Comparison of ENCODE assay signal across 1 cellular context in the genomic region with DNA sequence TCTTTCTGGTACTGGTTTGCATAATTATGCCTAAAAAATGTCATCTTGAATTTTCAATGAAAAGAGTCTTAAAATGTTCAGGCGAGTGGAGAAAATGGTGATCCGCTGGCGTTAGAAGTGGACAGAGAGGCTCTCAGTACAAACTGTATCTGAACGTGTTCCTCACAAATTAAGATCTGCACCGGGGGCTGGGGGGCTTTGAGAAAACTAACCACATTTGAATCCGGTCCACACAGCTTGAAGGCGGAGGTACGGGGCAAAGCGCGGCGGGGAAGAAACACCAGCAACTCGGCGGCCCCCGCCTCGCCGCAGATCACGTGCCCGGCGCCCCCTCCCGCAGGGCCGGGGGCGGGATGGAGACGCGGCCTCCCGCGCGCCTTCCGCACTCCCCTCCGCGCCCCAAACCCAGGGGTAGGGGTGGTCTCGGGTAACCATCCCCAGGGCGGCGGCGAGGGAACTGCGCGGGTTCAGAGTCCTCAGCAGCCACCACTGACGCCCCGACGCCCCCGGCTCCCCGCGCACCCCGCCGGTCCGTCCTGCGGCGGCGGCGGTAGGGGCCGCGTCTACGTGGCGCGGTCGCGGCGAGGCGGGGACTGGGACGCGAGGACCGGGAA.
A peak's percentile ranks its signal among the peaks of the same experiment; 100 is the strongest.
TF ChIP-seq lines count a peak whose summit lies in the region.

No MANE protein-coding gene starts in this region.

TF ChIP-seq in HepG2, 621 proteins besides CTCF, POLR2A, EP300 and RAD21 (continued from another document and continues in another):
- TF ChIP-seq, protein P1, sequence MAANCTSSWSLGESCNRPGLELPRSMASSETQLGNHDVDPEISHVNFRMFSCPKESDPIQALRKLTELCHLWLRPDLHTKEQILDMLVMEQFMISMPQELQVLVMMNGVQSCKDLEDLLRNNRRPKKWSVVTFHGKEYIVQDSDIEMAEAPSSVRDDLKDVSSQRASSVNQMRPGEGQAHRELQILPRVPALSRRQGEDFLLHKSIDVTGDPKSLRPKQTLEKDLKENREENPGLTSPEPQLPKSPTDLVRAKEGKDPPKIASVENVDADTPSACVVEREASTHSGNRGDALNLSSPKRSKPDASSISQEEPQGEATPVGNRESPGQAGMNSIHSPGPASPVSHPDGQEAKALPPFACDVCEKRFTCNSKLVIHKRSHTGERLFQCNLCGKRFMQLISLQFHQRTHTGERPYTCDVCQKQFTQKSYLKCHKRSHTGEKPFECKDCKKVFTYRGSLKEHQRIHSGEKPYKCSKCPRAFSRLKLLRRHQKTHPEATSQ (CRISPR knock-in tag; IDR thresholded peaks at IDR 0.05; ENCODE audit: borderline replicate concordance), result no peak
- TF ChIP-seq ZNF282 (IDR thresholded peaks at IDR 0.05; ENCODE audit: partially characterized antibody), result no peak
- TF ChIP-seq, protein P2, sequence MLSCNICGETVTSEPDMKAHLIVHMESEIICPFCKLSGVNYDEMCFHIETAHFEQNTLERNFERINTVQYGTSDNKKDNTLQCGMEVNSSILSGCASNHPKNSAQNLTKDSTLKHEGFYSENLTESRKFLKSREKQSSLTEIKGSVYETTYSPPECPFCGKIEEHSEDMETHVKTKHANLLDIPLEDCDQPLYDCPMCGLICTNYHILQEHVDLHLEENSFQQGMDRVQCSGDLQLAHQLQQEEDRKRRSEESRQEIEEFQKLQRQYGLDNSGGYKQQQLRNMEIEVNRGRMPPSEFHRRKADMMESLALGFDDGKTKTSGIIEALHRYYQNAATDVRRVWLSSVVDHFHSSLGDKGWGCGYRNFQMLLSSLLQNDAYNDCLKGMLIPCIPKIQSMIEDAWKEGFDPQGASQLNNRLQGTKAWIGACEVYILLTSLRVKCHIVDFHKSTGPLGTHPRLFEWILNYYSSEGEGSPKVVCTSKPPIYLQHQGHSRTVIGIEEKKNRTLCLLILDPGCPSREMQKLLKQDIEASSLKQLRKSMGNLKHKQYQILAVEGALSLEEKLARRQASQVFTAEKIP (CRISPR knock-in tag; IDR thresholded peaks at IDR 0.05; ENCODE audit: borderline replicate concordance), result no peak
- no peak for TF ChIP-seq YEATS4 (CRISPR knock-in tag; IDR thresholded peaks at IDR 0.05; ENCODE audit: borderline replicate concordance)
- TF ChIP-seq NFYC (CRISPR knock-in tag; IDR thresholded peaks at IDR 0.05), result no peak
- TF ChIP-seq JUND (CRISPR knock-in tag; IDR thresholded peaks at IDR 0.05), result no peak
- TF ChIP-seq THAP11 (CRISPR knock-in tag; IDR thresholded peaks at IDR 0.05), result 0 out of 2 replicates have a peak, but pooled peaks have one; percentile 21
- TF ChIP-seq, protein P3, sequence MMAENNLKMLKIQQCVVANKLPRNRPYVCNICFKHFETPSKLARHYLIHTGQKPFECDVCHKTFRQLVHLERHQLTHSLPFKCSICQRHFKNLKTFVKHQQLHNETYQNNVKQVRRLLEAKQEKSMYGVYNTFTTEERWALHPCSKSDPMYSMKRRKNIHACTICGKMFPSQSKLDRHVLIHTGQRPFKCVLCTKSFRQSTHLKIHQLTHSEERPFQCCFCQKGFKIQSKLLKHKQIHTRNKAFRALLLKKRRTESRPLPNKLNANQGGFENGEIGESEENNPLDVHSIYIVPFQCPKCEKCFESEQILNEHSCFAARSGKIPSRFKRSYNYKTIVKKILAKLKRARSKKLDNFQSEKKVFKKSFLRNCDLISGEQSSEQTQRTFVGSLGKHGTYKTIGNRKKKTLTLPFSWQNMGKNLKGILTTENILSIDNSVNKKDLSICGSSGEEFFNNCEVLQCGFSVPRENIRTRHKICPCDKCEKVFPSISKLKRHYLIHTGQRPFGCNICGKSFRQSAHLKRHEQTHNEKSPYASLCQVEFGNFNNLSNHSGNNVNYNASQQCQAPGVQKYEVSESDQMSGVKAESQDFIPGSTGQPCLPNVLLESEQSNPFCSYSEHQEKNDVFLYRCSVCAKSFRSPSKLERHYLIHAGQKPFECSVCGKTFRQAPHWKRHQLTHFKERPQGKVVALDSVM (CRISPR knock-in tag; IDR thresholded peaks at IDR 0.05), result no peak
- peak; percentile 54; the same call in 1 of the 2 replicates for TF ChIP-seq MTA1 (CRISPR knock-in tag; IDR thresholded peaks at IDR 0.05; ENCODE audit: borderline replicate concordance)
- peak; percentile 25; the same call in 1 of the 2 replicates for TF ChIP-seq MEIS2 (CRISPR knock-in tag; IDR thresholded peaks at IDR 0.05)
- no peak for TF ChIP-seq REXO4 (CRISPR knock-in tag; IDR thresholded peaks at IDR 0.05; ENCODE audit: borderline replicate concordance)
- TF ChIP-seq ZNF124 (CRISPR knock-in tag; IDR thresholded peaks at IDR 0.05), result 0 out of 2 replicates have a peak, but pooled peaks have one; percentile 25
- TF ChIP-seq, protein P4, sequence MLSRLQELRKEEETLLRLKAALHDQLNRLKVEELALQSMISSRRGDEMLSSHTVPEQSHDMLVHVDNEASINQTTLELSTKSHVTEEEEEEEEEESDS (CRISPR knock-in tag; IDR thresholded peaks at IDR 0.05; ENCODE audit: borderline replicate concordance), result no peak
- no peak for TF ChIP-seq CC2D1A (CRISPR knock-in tag; IDR thresholded peaks at IDR 0.05)
- TF ChIP-seq, protein P5, sequence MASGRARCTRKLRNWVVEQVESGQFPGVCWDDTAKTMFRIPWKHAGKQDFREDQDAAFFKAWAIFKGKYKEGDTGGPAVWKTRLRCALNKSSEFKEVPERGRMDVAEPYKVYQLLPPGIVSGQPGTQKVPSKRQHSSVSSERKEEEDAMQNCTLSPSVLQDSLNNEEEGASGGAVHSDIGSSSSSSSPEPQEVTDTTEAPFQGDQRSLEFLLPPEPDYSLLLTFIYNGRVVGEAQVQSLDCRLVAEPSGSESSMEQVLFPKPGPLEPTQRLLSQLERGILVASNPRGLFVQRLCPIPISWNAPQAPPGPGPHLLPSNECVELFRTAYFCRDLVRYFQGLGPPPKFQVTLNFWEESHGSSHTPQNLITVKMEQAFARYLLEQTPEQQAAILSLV (CRISPR knock-in tag; IDR thresholded peaks at IDR 0.05; ENCODE audit: borderline replicate concordance), result no peak
- TF ChIP-seq PHF5A (CRISPR knock-in tag; IDR thresholded peaks at IDR 0.05; ENCODE audit: low read depth, unreplicated experiment), result no peak
- TF ChIP-seq NKX3-1 (CRISPR knock-in tag; IDR thresholded peaks at IDR 0.05), result no peak
- TF ChIP-seq NR2F6 (IDR thresholded peaks at IDR 0.05), result no peak
- TF ChIP-seq NR2F6 (CRISPR knock-in tag; IDR thresholded peaks at IDR 0.05), result no peak
- TF ChIP-seq, protein P6, sequence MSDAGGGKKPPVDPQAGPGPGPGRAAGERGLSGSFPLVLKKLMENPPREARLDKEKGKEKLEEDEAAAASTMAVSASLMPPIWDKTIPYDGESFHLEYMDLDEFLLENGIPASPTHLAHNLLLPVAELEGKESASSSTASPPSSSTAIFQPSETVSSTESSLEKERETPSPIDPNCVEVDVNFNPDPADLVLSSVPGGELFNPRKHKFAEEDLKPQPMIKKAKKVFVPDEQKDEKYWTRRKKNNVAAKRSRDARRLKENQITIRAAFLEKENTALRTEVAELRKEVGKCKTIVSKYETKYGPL (CRISPR knock-in tag; IDR thresholded peaks at IDR 0.05), result no peak
- TF ChIP-seq ZNF354B (CRISPR knock-in tag; IDR thresholded peaks at IDR 0.05), result no peak
- TF ChIP-seq GFI1 (CRISPR knock-in tag; IDR thresholded peaks at IDR 0.05; ENCODE audit: borderline replicate concordance), result no peak
- TF ChIP-seq, protein P7, sequence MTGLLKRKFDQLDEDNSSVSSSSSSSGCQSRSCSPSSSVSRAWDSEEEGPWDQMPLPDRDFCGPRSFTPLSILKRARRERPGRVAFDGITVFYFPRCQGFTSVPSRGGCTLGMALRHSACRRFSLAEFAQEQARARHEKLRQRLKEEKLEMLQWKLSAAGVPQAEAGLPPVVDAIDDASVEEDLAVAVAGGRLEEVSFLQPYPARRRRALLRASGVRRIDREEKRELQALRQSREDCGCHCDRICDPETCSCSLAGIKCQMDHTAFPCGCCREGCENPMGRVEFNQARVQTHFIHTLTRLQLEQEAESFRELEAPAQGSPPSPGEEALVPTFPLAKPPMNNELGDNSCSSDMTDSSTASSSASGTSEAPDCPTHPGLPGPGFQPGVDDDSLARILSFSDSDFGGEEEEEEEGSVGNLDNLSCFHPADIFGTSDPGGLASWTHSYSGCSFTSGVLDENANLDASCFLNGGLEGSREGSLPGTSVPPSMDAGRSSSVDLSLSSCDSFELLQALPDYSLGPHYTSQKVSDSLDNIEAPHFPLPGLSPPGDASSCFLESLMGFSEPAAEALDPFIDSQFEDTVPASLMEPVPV (CRISPR knock-in tag; IDR thresholded peaks at IDR 0.05), result no peak
- TF ChIP-seq ATM (IDR thresholded peaks at IDR 0.05; ENCODE audit: borderline replicate concordance), result no peak
- TF ChIP-seq ZSCAN20 (CRISPR knock-in tag; IDR thresholded peaks at IDR 0.05; ENCODE audit: borderline replicate concordance), result no peak
- TF ChIP-seq ZFP36L2 (CRISPR knock-in tag; IDR thresholded peaks at IDR 0.05), result no peak
- peak; percentile 56; the same call in 1 of the 2 replicates for TF ChIP-seq SIN3A (IDR thresholded peaks at IDR 0.05; ENCODE audit: borderline replicate concordance, low read depth, low read length)
- no peak for TF ChIP-seq HIVEP1 (CRISPR knock-in tag; IDR thresholded peaks at IDR 0.05)
- TF ChIP-seq ZNF337 (CRISPR knock-in tag; IDR thresholded peaks at IDR 0.05; ENCODE audit: borderline replicate concordance, low read depth), result no peak
- TF ChIP-seq, protein P8, sequence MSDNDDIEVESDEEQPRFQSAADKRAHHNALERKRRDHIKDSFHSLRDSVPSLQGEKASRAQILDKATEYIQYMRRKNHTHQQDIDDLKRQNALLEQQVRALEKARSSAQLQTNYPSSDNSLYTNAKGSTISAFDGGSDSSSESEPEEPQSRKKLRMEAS (IDR thresholded peaks at IDR 0.05), result peak; percentile 74
- TF ChIP-seq, protein P9, sequence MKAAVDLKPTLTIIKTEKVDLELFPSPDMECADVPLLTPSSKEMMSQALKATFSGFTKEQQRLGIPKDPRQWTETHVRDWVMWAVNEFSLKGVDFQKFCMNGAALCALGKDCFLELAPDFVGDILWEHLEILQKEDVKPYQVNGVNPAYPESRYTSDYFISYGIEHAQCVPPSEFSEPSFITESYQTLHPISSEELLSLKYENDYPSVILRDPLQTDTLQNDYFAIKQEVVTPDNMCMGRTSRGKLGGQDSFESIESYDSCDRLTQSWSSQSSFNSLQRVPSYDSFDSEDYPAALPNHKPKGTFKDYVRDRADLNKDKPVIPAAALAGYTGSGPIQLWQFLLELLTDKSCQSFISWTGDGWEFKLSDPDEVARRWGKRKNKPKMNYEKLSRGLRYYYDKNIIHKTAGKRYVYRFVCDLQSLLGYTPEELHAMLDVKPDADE (CRISPR knock-in tag; IDR thresholded peaks at IDR 0.05), result no peak
- TF ChIP-seq PAX8 (CRISPR knock-in tag; IDR thresholded peaks at IDR 0.05; ENCODE audit: borderline replicate concordance), result no peak
- TF ChIP-seq EED (CRISPR knock-in tag; IDR thresholded peaks at IDR 0.05), result no peak
- no peak for TF ChIP-seq ZNF777 (CRISPR knock-in tag; IDR thresholded peaks at IDR 0.05)
- TF ChIP-seq ZNF782 (CRISPR knock-in tag; IDR thresholded peaks at IDR 0.05; ENCODE audit: borderline replicate concordance), result 0 out of 2 replicates have a peak, but pooled peaks have one; percentile 62
- TF ChIP-seq RNF2 (conservative IDR thresholded peaks at IDR 0.05; ENCODE audit: low read depth), result no peak
- 0 out of 2 replicates have a peak, but pooled peaks have one; percentile 43 for TF ChIP-seq ZNF790 (CRISPR knock-in tag; IDR thresholded peaks at IDR 0.05; ENCODE audit: borderline replicate concordance)
- no peak for TF ChIP-seq ZNF558 (CRISPR knock-in tag; IDR thresholded peaks at IDR 0.05; ENCODE audit: borderline replicate concordance)
- no peak for TF ChIP-seq SOX13 (IDR thresholded peaks at IDR 0.05)
- TF ChIP-seq SOX13 (CRISPR knock-in tag; conservative IDR thresholded peaks at IDR 0.05 in 1 of 2, IDR thresholded peaks at IDR 0.05 in 1 of 2), result peak in 1 of 2 experiments; percentile 23; a peak in 1 of 4 replicates
- TF ChIP-seq KAT8 (CRISPR knock-in tag; IDR thresholded peaks at IDR 0.05), result 0 out of 2 replicates have a peak, but pooled peaks have one; percentile 27
- no peak for TF ChIP-seq MXD4 (CRISPR knock-in tag; IDR thresholded peaks at IDR 0.05)
- TF ChIP-seq, protein P10, sequence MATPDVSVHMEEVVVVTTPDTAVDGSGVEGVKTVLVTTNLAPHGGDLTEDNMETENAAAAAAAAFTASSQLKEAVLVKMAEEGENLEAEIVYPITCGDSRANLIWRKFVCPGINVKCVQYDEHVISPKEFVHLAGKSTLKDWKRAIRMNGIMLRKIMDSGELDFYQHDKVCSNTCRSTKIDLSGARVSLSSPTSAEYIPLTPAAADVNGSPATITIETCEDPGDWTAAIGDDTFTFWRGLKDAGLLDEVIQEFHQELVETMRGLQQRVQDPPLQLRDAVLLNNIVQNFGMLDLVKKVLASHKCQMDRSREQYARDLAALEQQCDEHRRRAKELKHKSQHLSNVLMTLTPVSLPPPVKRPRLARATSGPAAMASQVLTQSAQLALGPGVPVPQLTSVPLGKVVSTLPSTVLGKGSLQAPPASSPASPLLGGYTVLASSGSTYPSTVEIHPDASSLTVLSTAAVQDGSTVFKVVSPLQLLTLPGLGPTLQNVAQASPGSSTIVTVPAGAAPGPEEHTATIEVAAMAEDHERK (CRISPR knock-in tag; IDR thresholded peaks at IDR 0.05; ENCODE audit: low read depth), result no peak
- TF ChIP-seq AGO1 (IDR thresholded peaks at IDR 0.05; ENCODE audit: low read depth, low read length, poor library complexity, severe bottlenecking), result peak; percentile 26
- no peak for TF ChIP-seq CBX5 (CRISPR knock-in tag; IDR thresholded peaks at IDR 0.05; ENCODE audit: borderline replicate concordance)
- TF ChIP-seq, protein P11, sequence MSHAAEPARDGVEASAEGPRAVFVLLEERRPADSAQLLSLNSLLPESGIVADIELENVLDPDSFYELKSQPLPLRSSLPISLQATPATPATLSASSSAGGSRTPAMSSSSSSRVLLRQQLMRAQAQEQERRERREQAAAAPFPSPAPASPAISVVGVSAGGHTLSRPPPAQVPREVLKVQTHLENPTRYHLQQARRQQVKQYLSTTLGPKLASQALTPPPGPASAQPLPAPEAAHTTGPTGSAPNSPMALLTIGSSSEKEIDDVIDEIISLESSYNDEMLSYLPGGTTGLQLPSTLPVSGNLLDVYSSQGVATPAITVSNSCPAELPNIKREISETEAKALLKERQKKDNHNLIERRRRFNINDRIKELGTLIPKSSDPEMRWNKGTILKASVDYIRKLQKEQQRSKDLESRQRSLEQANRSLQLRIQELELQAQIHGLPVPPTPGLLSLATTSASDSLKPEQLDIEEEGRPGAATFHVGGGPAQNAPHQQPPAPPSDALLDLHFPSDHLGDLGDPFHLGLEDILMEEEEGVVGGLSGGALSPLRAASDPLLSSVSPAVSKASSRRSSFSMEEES (CRISPR knock-in tag; IDR thresholded peaks at IDR 0.05), result peak; percentile 47; the same call in 1 of the 2 replicates
